In genomic region chr14:73242274-73242960, GRCh38 we compare ENCODE assay signal across 12 cellular contexts. TPM values are rescaled to one million over a fixed set of nuclear protein-coding genes. Genes with fewer than 3 reads are reported as not detected.
A peak's percentile ranks its signal among the peaks of the same experiment; 100 is the strongest.
DNase-seq lines count a peak whose midpoint lies in the region; ATAC-seq and TF ChIP-seq lines count a peak whose summit lies in the region.
"Had no signal": no experiment of that assay in that cellular context is flagged by ENCODE, and none has a peak within 500 bp of the region (broad histone marks: within the 10 kb centered on the region; RNA-seq: fewer than 3 reads in every experiment).

No MANE protein-coding gene starts in this region.

- no peak for TF ChIP-seq CTCF in epithelial cell of proximal tubule (conservative IDR thresholded peaks at IDR 0.05; ENCODE audit: low read depth, low read length)

- peaks cover 11% of the 10 kb centered on the region for H3K4me1 ChIP-seq in rectal smooth muscle tissue (ENCODE audit: control insufficient read depth, insufficient read depth, low read length)

- H3K27ac ChIP-seq in rectal smooth muscle tissue (ENCODE audit: low read depth, low read length) = peak overlapping the region; percentile 76
- H3K27ac ChIP-seq: colonic mucosa had no signal

- peak; percentile 17 for DNase-seq in D341Med (ENCODE audit: low spot score)
- DNase-seq in Jurkat, Clone E6-1 (ENCODE audit: low read depth, low spot score) = peak; percentile 25
- no peak for DNase-seq in epithelial cell of proximal tubule (ENCODE audit: low read depth)
- DNase-seq in NCI-H1694 treated with DMSO at 0.1 percent for 48 hours (lab: John Stamatoyannopoulos, UW) = no peak
- DNase-seq in cerebellum (ENCODE audit: low spot score) = no peak
- no peak for DNase-seq in effector CD4-positive, alpha-beta T cell
- DNase-seq: activated T-cell treated with anti-CD3 and anti-CD28 coated beads for 4 hours, colonic mucosa, NCI-H446, occipital lobe had no signal

- H3K4me3 ChIP-seq in Jurkat, Clone E6-1 (ENCODE audit: low read length) = no peak overlapping the region
- H3K4me3 ChIP-seq in epithelial cell of proximal tubule (ENCODE audit: low read depth, low read length) (peak overlapping the region; percentile 40), rectal smooth muscle tissue (ENCODE audit: low read length) (no peak overlapping the region)
- H3K4me3 ChIP-seq: colonic mucosa had no signal

- no peak for ATAC-seq in HG02678 (IDR thresholded peaks at IDR 0.05; ENCODE audit: unreplicated experiment)

- H3K9ac ChIP-seq in rectal smooth muscle tissue (ENCODE audit: low read length) = no peak overlapping the region

- peaks cover 7% of the 10 kb centered on the region for H3K27me3 ChIP-seq in rectal smooth muscle tissue (ENCODE audit: control insufficient read depth, insufficient read depth, low read length)

- no peaks in the 10 kb centered on the region for H3K36me3 ChIP-seq in rectal smooth muscle tissue (ENCODE audit: control insufficient read depth, insufficient read depth, low read length)
- H3K36me3 ChIP-seq: colonic mucosa had no signal

RNA-seq across cellular contexts. Expression of gene PAPLN, which starts 5.1 kb away (rescaled TPM):
- 3.7 TPM for polyA plus RNA-seq in Jurkat, Clone E6-1 (2012; ENCODE audit: insufficient read depth, insufficient read length)
- total RNA-seq in epithelial cell of proximal tubule (5.9 and 12.7 TPM in 2 replicates), cerebellum (5.7 TPM)

Comparison
In these comparisons a context has a peak if more than half of its experiments do, and no peak if none do; other contexts are left out.
1. DNase-seq: peak in D341Med (single experiment) and Jurkat, Clone E6-1 (single experiment); none in epithelial cell of proximal tubule (single experiment), NCI-H1694 treated with DMSO at 0.1 percent for 48 hours (single experiment), cerebellum (single experiment) and effector CD4-positive, alpha-beta T cell (single experiment).